ENCODE assay signal across 23 cellular contexts in the genomic region with DNA sequence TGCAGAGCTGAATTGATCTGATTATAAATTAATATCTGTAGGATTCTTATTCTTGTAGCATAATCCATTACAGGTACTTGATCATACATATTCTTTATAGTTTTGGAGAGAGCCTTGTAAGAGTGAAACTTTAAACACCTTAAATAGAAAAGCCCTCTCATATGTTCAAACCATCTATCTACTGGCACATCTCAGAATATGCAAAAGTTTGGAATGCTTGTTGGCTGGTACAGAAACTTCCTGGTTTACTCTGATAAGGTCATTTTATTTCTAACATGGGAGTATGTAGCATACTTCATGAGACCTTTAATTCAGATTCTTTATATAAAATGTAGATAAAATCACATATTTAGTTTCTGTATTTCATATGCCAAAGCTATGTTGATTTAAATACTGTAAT.
"Had no signal": no experiment of that assay in that cellular context is flagged by ENCODE, and none has a peak within 500 bp of the region (broad histone marks: within the 10 kb centered on the region; RNA-seq: fewer than 3 reads in every experiment).

No MANE protein-coding gene starts in this region.

- DNase-seq: IMR-90, Kasumi-1, KG1, MM.1S, NCI-H1092 treated with DMSO at 0.1 percent for 48 hours, NCI-H1436, NCI-H187, NCI-H2029, NCI-H2081 treated with DMSO at 0.1 percent for 48 hours, NCI-H2171, NCI-H226, NCI-H446, NCI-H510A, NCI-H524 treated with DMSO at 0.1 percent for 48 hours, NCI-H69, NCI-H774, PC-9, Peyer's patch, SHP77 treated with DMSO at 0.1 percent for 48 hours, SJCRH30 had no signal

- ATAC-seq: HepG2, Right ventricle myocardium inferior, SK-N-SH treated with all-trans-retinoic acid at 6 μM for 48 hours had no signal
